ENCODE assay signal across 13 cellular contexts in genomic region chr15:67822537-67823370, GRCh38. TPM values are rescaled to one million over a fixed set of nuclear protein-coding genes. Genes with fewer than 3 reads are reported as not detected.
DNase-seq lines count a peak whose midpoint lies in the region; ATAC-seq, FAIRE-seq and TF ChIP-seq lines count a peak whose summit lies in the region.
"Had no signal": no experiment of that assay in that cellular context is flagged by ENCODE, and none has a peak within 500 bp of the region (broad histone marks: within the 10 kb centered on the region; RNA-seq: fewer than 3 reads in every experiment).

No MANE protein-coding gene starts in this region.

- no peak for TF ChIP-seq RAD21 in A549 (conservative IDR thresholded peaks at IDR 0.05 in 1 of 2, IDR thresholded peaks at IDR 0.05 in 1 of 2)

- H3K4me1 ChIP-seq in A549 (peaks cover 22% of the 10 kb centered on the region; the same call in 2 of the 3 replicates), mucosa of descending colon (ENCODE audit: low read depth) (peaks cover 22% of the 10 kb centered on the region)

- BruUV-seq in Calu3 (replicated peaks; lab: Mats Ljungman, UMichigan): no TSS peak

- H3K9ac ChIP-seq in SU-DHL-6 (ENCODE audit: low read length): no peak overlapping the region

- no peaks in the 10 kb centered on the region for H3F3A ChIP-seq in SU-DHL-6 (ENCODE audit: insufficient read depth)

- peak overlapping the region; percentile 1 for H3K4me3 Mint-ChIP-seq in Calu3 (ENCODE audit: low read depth, unreplicated experiment)

- no peaks in the 10 kb centered on the region for H3K27me3 ChIP-seq in SU-DHL-6 (ENCODE audit: low read length)

- H3K27ac Mint-ChIP-seq in Calu3 (ENCODE audit: unreplicated experiment): no peak overlapping the region

- H3K4me2 ChIP-seq in A549 (peak overlapping the region; percentile 91), SU-DHL-6 (ENCODE audit: low read depth, low read length, poor library complexity, severe bottlenecking) (peak overlapping the region; percentile 54)

- no peak for TF ChIP-seq POLR2A in A549 (IDR thresholded peaks at IDR 0.05; ENCODE audit: low read length)
- TF ChIP-seq POLR2A in GM12891 (IDR thresholded peaks at IDR 0.05; ENCODE audit: low read depth, low read length): no peak

- H3K9me3 ChIP-seq in A549 (no peaks in the 10 kb centered on the region), SU-DHL-6 (ENCODE audit: insufficient read depth, low read length) (no peaks in the 10 kb centered on the region), mucosa of descending colon (no peaks in the 10 kb centered on the region)
- H3K9me3 ChIP-seq: tibial nerve had no signal

- FAIRE-seq in A549 (lab: Jason Lieb, UNC) (no peak), GM12891 (lab: Jason Lieb, UNC) (no peak)
- FAIRE-seq: G401.6 had no signal

- H3K9me3 Mint-ChIP-seq in Calu3 (ENCODE audit: low read depth, unreplicated experiment): no peaks in the 10 kb centered on the region

- no peak overlapping the region for H3K27ac ChIP-seq in A549
- no peak overlapping the region for H3K27ac ChIP-seq in SU-DHL-6 (ENCODE audit: low read depth, low read length)
- H3K27ac ChIP-seq: tibial nerve had no signal

- peaks cover 20% of the 10 kb centered on the region for H3K36me3 Mint-ChIP-seq in Calu3 (ENCODE audit: insufficient read depth, unreplicated experiment)

- WGBS in A549 (ENCODE audit: missing lambda C conversion rate): 56% methylated on average over 45 of the region's 55 CpGs

- CTCF ChIA-PET in A549 (lab: Yijun Ruan, JAX) (interaction anchor here (0.7 to 1.1 kb wide), 3 partner anchors 9 to 876 kb away, joined by 3 to 4 read pairs (median 3); no protein-coding TSS in a partner anchor), Calu3 (lab: Charles Lee) (no interaction called here)

- H3K36me3 ChIP-seq in SU-DHL-6 (ENCODE audit: low read length): no peaks in the 10 kb centered on the region
- no peaks in the 10 kb centered on the region for H3K36me3 ChIP-seq in mucosa of descending colon (ENCODE audit: low read depth)
- H3K36me3 ChIP-seq: tibial nerve had no signal

- POLR2A ChIA-PET in A549 (lab: Yijun Ruan, JAX): no interaction called here

- TF ChIP-seq EP300 in A549 (IDR thresholded peaks at IDR 0.05): no peak

- peaks cover 13% of the 10 kb centered on the region for H3K4me1 Mint-ChIP-seq in Calu3 (ENCODE audit: low read depth, unreplicated experiment)

- no peak overlapping the region for H2AFZ ChIP-seq in SU-DHL-6 (ENCODE audit: low read depth, low read length, severe bottlenecking)

- no peaks in the 10 kb centered on the region for H3K9me2 ChIP-seq in SU-DHL-6 (replicated peaks; ENCODE audit: insufficient read depth, low read length)

- TF ChIP-seq CTCF in A549 (IDR thresholded peaks at IDR 0.05) (no peak), Calu3 (IDR thresholded peaks at IDR 0.05; ENCODE audit: unreplicated experiment) (no peak), SU-DHL-6 (IDR thresholded peaks at IDR 0.05; ENCODE audit: insufficient read depth, low read length, poor library complexity, severe bottlenecking) (no peak), mucosa of descending colon (IDR thresholded peaks at IDR 0.05) (no peak)

- H3K4me3 ChIP-seq in A549 (no peak overlapping the region), SU-DHL-6 (ENCODE audit: insufficient read depth, low read length, poor library complexity, severe bottlenecking) (peak overlapping the region; percentile 47), mucosa of descending colon (no peak overlapping the region)

- no peaks in the 10 kb centered on the region for H4K20me1 ChIP-seq in SU-DHL-6 (ENCODE audit: low read depth, low read length)

- peaks cover 95% of the 10 kb centered on the region for H3K27me3 Mint-ChIP-seq in Calu3 (ENCODE audit: unreplicated experiment)

- peak in 1 of 2 experiments; percentile 28 for DNase-seq in A549 (ENCODE audit: low read depth in 1 of 2, low spot score in 1 of 2)
- no peak for DNase-seq in Calu3
- DNase-seq in mucosa of descending colon: peak in 1 of 3 donors; percentile 28
- DNase-seq in GM12891 (ENCODE audit: insufficient read length, low spot score): no peak
- DNase-seq in cerebellum (ENCODE audit: low spot score): no peak
- DNase-seq in SW 1271 (lab: John Stamatoyannopoulos, UW): no peak
- DNase-seq: amniotic stem cell had no signal

- ATAC-seq in A549: no peak
- peak; percentile 9 for ATAC-seq in mucosa of descending colon
- no peak for ATAC-seq in HG03196 (IDR thresholded peaks at IDR 0.05; ENCODE audit: unreplicated experiment)

- intact Hi-C loops in Calu3 (cut with micrococcal nuclease; ENCODE audit: unreplicated experiment) (no loop called here), mucosa of descending colon (cut with DNase I, micrococcal nuclease) (no loop called here)

- H3K79me2 ChIP-seq in SU-DHL-6 (ENCODE audit: insufficient read depth, low read length): no peaks in the 10 kb centered on the region

TF ChIP-seq in A549, 52 proteins besides CTCF, POLR2A, EP300 and RAD21 (continues in another document):
- TF ChIP-seq CEBPB (IDR thresholded peaks at IDR 0.05) (no peak), SREBF2 (IDR thresholded peaks at IDR 0.05) (no peak), BCL3 (IDR thresholded peaks at IDR 0.05) (no peak), BHLHE40 (IDR thresholded peaks at IDR 0.05; ENCODE audit: low read depth, low read length) (no peak), PBX3 (IDR thresholded peaks at IDR 0.05) (no peak), CHD2 (IDR thresholded peaks at IDR 0.05; ENCODE audit: low read length, partially characterized antibody) (no peak), HOXA7 (CRISPR knock-in tag; IDR thresholded peaks at IDR 0.05) (no peak)

TF ChIP-seq in GM12891, 5 proteins besides CTCF, POLR2A, EP300 and RAD21:
- TF ChIP-seq POLR2AphosphoS5 (IDR thresholded peaks at IDR 0.05; ENCODE audit: low read depth, low read length) (no peak), PAX5 (IDR thresholded peaks at IDR 0.05; ENCODE audit: insufficient read depth, low read length, severe bottlenecking) (no peak), TAF1 (IDR thresholded peaks at IDR 0.05; ENCODE audit: low read depth, low read length) (no peak), SPI1 (IDR thresholded peaks at IDR 0.05; ENCODE audit: low read depth, low read length) (no peak), POU2F2 (IDR thresholded peaks at IDR 0.05; ENCODE audit: low read depth, low read length) (no peak)

RNA-seq across cellular contexts. Expression of gene SKOR1, which starts 2.6 kb away (rescaled TPM):
- 0.03 TPM in 2 replicates for polyA plus RNA-seq in A549 (2011; rRNA removed)
- polyA plus RNA-seq in A549 (2012; cell fraction: cytosol; rRNA removed): 0.01 and 0.06 TPM in 2 replicates
- polyA plus RNA-seq in A549 (2012; cell fraction: nucleus; rRNA removed): 0.19 and 0.28 TPM in 2 replicates
- polyA plus RNA-seq in A549 (2017; fragmentation: RNase III; extraction: RNeasy Plus Mini Kit Qiagen cat#74134 plus additional on column Dnase treatment): 0.04 to 0.11 TPM (median 0.05 TPM) in 3 replicates
- polyA minus RNA-seq in A549 (2011; rRNA and poly(A)+ RNA removed): 0.10 and 0.12 TPM in 2 replicates
- 0.17 and 0.27 TPM in 2 replicates for total RNA-seq in Calu3 (2022)
- total RNA-seq in mucosa of descending colon: under 1 TPM; 0.34 to 0.63 (median 0.58) TPM
- polyA plus RNA-seq in GM12891 (2012; ENCODE audit: low read depth, missing spikeins): 0.05 TPM
- 14.9 TPM for total RNA-seq in cerebellum

RNA-seq across cellular contexts. Expression of gene RNU6-1, which starts 17.1 kb away (rescaled TPM):
- polyA plus RNA-seq in A549 (2011; rRNA removed) (not detected in 2 replicates), A549 (2017; fragmentation: RNase III; extraction: RNeasy Plus Mini Kit Qiagen cat#74134 plus additional on column Dnase treatment) (not detected in 3 replicates)
- not detected in 2 replicates for polyA plus RNA-seq in A549 (2012; cell fraction: cytosol; rRNA removed)
- polyA plus RNA-seq in A549 (2012; cell fraction: nucleus; rRNA removed): not detected in 2 replicates
- polyA minus RNA-seq in A549 (2011; rRNA and poly(A)+ RNA removed): under 0.01 TPM in 1 of 2 replicates, not detected in the other
- total RNA-seq in Calu3 (2022) (not detected in 2 replicates), mucosa of descending colon (not detected), cerebellum (not detected)
- not detected for polyA plus RNA-seq in GM12891 (2012; ENCODE audit: low read depth, missing spikeins)
- total RNA-seq: fibroblast of lung, mesenteric fat pad, tibial nerve had no signal
- polyA plus RNA-seq: fibroblast of lung had no signal
